Comparison of ENCODE assay signal across 9 cellular contexts in the genomic region with DNA sequence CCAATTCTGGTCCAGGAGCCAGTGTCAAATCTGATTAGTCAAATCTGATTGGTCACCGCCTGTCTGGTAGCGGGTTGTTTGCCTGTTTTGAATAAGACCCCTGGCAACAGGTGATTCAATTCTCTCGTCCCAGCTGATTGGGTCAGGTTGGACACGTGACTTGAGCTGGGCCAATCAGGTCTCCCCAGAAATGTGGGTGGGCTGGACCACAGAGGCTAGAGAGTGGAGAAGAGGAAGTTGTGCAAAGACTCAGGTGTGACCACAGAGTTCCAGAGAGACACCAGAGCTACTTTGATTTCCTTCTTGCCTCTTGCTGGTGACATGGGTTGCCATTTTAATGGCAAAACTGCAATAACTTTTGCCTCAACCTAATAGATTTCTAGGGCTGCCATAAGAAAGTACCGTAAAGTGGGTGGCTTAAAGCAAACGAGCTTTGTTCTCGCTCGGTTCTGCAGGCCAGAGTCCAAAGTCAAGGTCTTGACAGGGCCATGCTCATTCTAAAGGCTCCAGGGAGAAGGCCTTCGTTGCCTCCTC.
DNase-seq lines count a peak whose midpoint lies in the region; ATAC-seq and TF ChIP-seq lines count a peak whose summit lies in the region.
"Had no signal": no experiment of that assay in that cellular context is flagged by ENCODE, and none has a peak within 500 bp of the region (broad histone marks: within the 10 kb centered on the region; RNA-seq: fewer than 3 reads in every experiment).

No MANE protein-coding gene starts in this region.

- H3K9me3 Mint-ChIP-seq in activated naive CD4-positive, alpha-beta T cell treated with anti-CD3 and anti-CD28 coated beads, Interleukin-2, amount 50 U/mL, for 24 hours = no peaks in the 10 kb centered on the region
- H3K9me3 Mint-ChIP-seq in stimulated activated effector memory CD8-positive, alpha-beta T cell treated with anti-CD3 and anti-CD28 coated beads, Interleukin-12 subunit alpha, Interleukin-12 subunit beta, amount 100 ng/mL, for 72 hours = no peaks in the 10 kb centered on the region

- H3K9ac ChIP-seq in DND-41 (ENCODE audit: low read depth, low read length) = no peak overlapping the region

- H3K27ac ChIP-seq in DND-41 (ENCODE audit: low read length) = peak overlapping the region; percentile 72
- H3K27ac ChIP-seq: SJCRH30 had no signal

- peaks cover 21% of the 10 kb centered on the region for H3K27me3 Mint-ChIP-seq in activated naive CD4-positive, alpha-beta T cell treated with anti-CD3 and anti-CD28 coated beads, Interleukin-2, amount 50 U/mL, for 24 hours

- ATAC-seq in DND-41 (ENCODE audit: insufficient read depth, low read depth) (peak; percentile 97), GM19452 (IDR thresholded peaks at IDR 0.05; ENCODE audit: unreplicated experiment) (peak; percentile 60), HG03460 (IDR thresholded peaks at IDR 0.05; ENCODE audit: unreplicated experiment) (peak; percentile 75)
- peak; percentile 92 for ATAC-seq in stimulated activated effector memory CD8-positive, alpha-beta T cell treated with anti-CD3 and anti-CD28 coated beads, Interleukin-12 subunit alpha, Interleukin-12 subunit beta, amount 100 ng/mL, for 72 hours

- H3K79me2 ChIP-seq in DND-41 (ENCODE audit: insufficient read depth, low read length) = peaks cover 17% of the 10 kb centered on the region

- H3K36me3 ChIP-seq in DND-41 (ENCODE audit: insufficient read depth, low read length) = peaks cover 11% of the 10 kb centered on the region
- H3K36me3 ChIP-seq: SJCRH30 had no signal

- H3K36me3 Mint-ChIP-seq in activated naive CD4-positive, alpha-beta T cell treated with anti-CD3 and anti-CD28 coated beads, Interleukin-2, amount 50 U/mL, for 24 hours = no peaks in the 10 kb centered on the region
- H3K36me3 Mint-ChIP-seq in stimulated activated effector memory CD8-positive, alpha-beta T cell treated with anti-CD3 and anti-CD28 coated beads, Interleukin-12 subunit alpha, Interleukin-12 subunit beta, amount 100 ng/mL, for 72 hours = peaks cover 57% of the 10 kb centered on the region

- peak overlapping the region; percentile 40; the same call in 1 of the 2 replicates for H2AFZ ChIP-seq in DND-41 (ENCODE audit: low read depth, low read length)

- peaks cover 35% of the 10 kb centered on the region for H3K4me1 Mint-ChIP-seq in activated naive CD4-positive, alpha-beta T cell treated with anti-CD3 and anti-CD28 coated beads, Interleukin-2, amount 50 U/mL, for 24 hours
- H3K4me1 Mint-ChIP-seq in stimulated activated effector memory CD8-positive, alpha-beta T cell treated with anti-CD3 and anti-CD28 coated beads, Interleukin-12 subunit alpha, Interleukin-12 subunit beta, amount 100 ng/mL, for 72 hours = peaks cover 49% of the 10 kb centered on the region

- H3K4me2 ChIP-seq in DND-41 (ENCODE audit: insufficient read depth, low read length) = no peak overlapping the region

- TF ChIP-seq CTCF in DND-41 (IDR thresholded peaks at IDR 0.05; ENCODE audit: borderline replicate concordance, extremely low read depth, low read length, poor library complexity, severe bottlenecking) = no peak

- no peaks in the 10 kb centered on the region for H3K9me3 ChIP-seq in DND-41 (ENCODE audit: insufficient read depth, low read length, severe bottlenecking)
- H3K9me3 ChIP-seq: SJCRH30 had no signal

- peak overlapping the region; percentile 17 for H3K27ac Mint-ChIP-seq in activated naive CD4-positive, alpha-beta T cell treated with anti-CD3 and anti-CD28 coated beads, Interleukin-2, amount 50 U/mL, for 24 hours
- peak overlapping the region; percentile 85 for H3K27ac Mint-ChIP-seq in stimulated activated effector memory CD8-positive, alpha-beta T cell treated with anti-CD3 and anti-CD28 coated beads, Interleukin-12 subunit alpha, Interleukin-12 subunit beta, amount 100 ng/mL, for 72 hours

- DNase-seq in DND-41 (peak; percentile 91), SKM-1 treated with dmso at 0.1 percent for 144 hours (lab: John Stamatoyannopoulos, UW; ENCODE audit: unreplicated experiment) (peak; percentile 97), kidney tubule cell (ENCODE audit: low spot score) (peak; percentile 83), NCI-H1417 (lab: John Stamatoyannopoulos, UW) (no peak)
- DNase-seq in stimulated activated effector memory CD8-positive, alpha-beta T cell treated with anti-CD3 and anti-CD28 coated beads, Interleukin-12 subunit alpha, Interleukin-12 subunit beta, amount 100 ng/mL, for 72 hours (ENCODE audit: low spot score in 2 of 2) = peak; percentile 80 to 98

- H4K20me1 ChIP-seq in DND-41 (ENCODE audit: insufficient read depth, low read length) = no peaks in the 10 kb centered on the region

- H3K4me3 Mint-ChIP-seq in activated naive CD4-positive, alpha-beta T cell treated with anti-CD3 and anti-CD28 coated beads, Interleukin-2, amount 50 U/mL, for 24 hours = no peak overlapping the region
- H3K4me3 Mint-ChIP-seq in stimulated activated effector memory CD8-positive, alpha-beta T cell treated with anti-CD3 and anti-CD28 coated beads, Interleukin-12 subunit alpha, Interleukin-12 subunit beta, amount 100 ng/mL, for 72 hours = peak overlapping the region; percentile 17

- H3K4me1 ChIP-seq in DND-41 (ENCODE audit: insufficient read depth, low read length) = peaks cover 54% of the 10 kb centered on the region
- H3K4me1 ChIP-seq: SJCRH30 had no signal

- no peaks in the 10 kb centered on the region for H3K27me3 ChIP-seq in DND-41 (ENCODE audit: insufficient read depth, low read length, poor library complexity)
- H3K27me3 ChIP-seq: SJCRH30 had no signal

- no peak overlapping the region for H3K4me3 ChIP-seq in DND-41 (ENCODE audit: low read depth in 1 of 2, low read length in 2 of 2)
- H3K4me3 ChIP-seq: SJCRH30 had no signal

Comparison
In these comparisons a context has a peak if more than half of its experiments do, and no peak if none do; other contexts are left out.
1. DNase-seq: peak in DND-41 (single experiment), SKM-1 treated with dmso at 0.1 percent for 144 hours (single experiment), kidney tubule cell (single experiment) and stimulated activated effector memory CD8-positive, alpha-beta T cell treated with anti-CD3 and anti-CD28 coated beads, Interleukin-12 subunit alpha, Interleukin-12 subunit beta, amount 100 ng/mL, for 72 hours (2 of 2); none in NCI-H1417 (0 of 3).
2. Peak in every context shown above with its lines, with median percentiles within 50 percentile points of each other: ATAC-seq.